In genomic region chr10:100341953-100342626, GRCh38 we compare ENCODE assay signal across 1 cellular context.
TF ChIP-seq lines count a peak whose summit lies in the region.

No MANE protein-coding gene starts in this region.

TF ChIP-seq in HepG2, 621 proteins besides CTCF, POLR2A, EP300 and RAD21 (continued from another document and continues in another):
- TF ChIP-seq, protein P1, sequence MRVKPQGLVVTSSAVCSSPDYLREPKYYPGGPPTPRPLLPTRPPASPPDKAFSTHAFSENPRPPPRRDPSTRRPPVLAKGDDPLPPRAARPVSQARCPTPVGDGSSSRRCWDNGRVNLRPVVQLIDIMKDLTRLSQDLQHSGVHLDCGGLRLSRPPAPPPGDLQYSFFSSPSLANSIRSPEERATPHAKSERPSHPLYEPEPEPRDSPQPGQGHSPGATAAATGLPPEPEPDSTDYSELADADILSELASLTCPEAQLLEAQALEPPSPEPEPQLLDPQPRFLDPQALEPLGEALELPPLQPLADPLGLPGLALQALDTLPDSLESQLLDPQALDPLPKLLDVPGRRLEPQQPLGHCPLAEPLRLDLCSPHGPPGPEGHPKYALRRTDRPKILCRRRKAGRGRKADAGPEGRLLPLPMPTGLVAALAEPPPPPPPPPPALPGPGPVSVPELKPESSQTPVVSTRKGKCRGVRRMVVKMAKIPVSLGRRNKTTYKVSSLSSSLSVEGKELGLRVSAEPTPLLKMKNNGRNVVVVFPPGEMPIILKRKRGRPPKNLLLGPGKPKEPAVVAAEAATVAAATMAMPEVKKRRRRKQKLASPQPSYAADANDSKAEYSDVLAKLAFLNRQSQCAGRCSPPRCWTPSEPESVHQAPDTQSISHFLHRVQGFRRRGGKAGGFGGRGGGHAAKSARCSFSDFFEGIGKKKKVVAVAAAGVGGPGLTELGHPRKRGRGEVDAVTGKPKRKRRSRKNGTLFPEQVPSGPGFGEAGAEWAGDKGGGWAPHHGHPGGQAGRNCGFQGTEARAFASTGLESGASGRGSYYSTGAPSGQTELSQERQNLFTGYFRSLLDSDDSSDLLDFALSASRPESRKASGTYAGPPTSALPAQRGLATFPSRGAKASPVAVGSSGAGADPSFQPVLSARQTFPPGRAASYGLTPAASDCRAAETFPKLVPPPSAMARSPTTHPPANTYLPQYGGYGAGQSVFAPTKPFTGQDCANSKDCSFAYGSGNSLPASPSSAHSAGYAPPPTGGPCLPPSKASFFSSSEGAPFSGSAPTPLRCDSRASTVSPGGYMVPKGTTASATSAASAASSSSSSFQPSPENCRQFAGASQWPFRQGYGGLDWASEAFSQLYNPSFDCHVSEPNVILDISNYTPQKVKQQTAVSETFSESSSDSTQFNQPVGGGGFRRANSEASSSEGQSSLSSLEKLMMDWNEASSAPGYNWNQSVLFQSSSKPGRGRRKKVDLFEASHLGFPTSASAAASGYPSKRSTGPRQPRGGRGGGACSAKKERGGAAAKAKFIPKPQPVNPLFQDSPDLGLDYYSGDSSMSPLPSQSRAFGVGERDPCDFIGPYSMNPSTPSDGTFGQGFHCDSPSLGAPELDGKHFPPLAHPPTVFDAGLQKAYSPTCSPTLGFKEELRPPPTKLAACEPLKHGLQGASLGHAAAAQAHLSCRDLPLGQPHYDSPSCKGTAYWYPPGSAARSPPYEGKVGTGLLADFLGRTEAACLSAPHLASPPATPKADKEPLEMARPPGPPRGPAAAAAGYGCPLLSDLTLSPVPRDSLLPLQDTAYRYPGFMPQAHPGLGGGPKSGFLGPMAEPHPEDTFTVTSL (CRISPR knock-in tag; IDR thresholded peaks at IDR 0.05; ENCODE audit: borderline replicate concordance), result peak; percentile 60; the same call in 1 of the 2 replicates
- TF ChIP-seq SRY (CRISPR knock-in tag; IDR thresholded peaks at IDR 0.05) (0 out of 2 replicates have a peak, but pooled peaks have one; percentile 25), ZNF800 (CRISPR knock-in tag; IDR thresholded peaks at IDR 0.05) (0 out of 2 replicates have a peak, but pooled peaks have one; percentile 27), SOX13 (IDR thresholded peaks at IDR 0.05) (no peak), SOX13 (CRISPR knock-in tag; conservative IDR thresholded peaks at IDR 0.05 in 1 of 2, IDR thresholded peaks at IDR 0.05 in 1 of 2) (peak in 1 of 2 experiments; percentile 61; a peak in 2 of 4 replicates), KAT7 (CRISPR knock-in tag; IDR thresholded peaks at IDR 0.05; ENCODE audit: borderline replicate concordance) (no peak), ZNF224 (CRISPR knock-in tag; IDR thresholded peaks at IDR 0.05) (0 out of 2 replicates have a peak, but pooled peaks have one; percentile 15), FOXO4 (CRISPR knock-in tag; conservative IDR thresholded peaks at IDR 0.05) (0 out of 2 replicates have a peak, but pooled peaks have one; percentile 69), ZNF580 (CRISPR knock-in tag; IDR thresholded peaks at IDR 0.05; ENCODE audit: borderline replicate concordance, low read depth) (peak; percentile 51; the same call in 1 of the 2 replicates), U2AF2 (IDR thresholded peaks at IDR 0.05; ENCODE audit: low read depth, low read length) (no peak), RFXANK (CRISPR knock-in tag; IDR thresholded peaks at IDR 0.05) (0 out of 2 replicates have a peak, but pooled peaks have one; percentile 17), GZF1 (CRISPR knock-in tag; IDR thresholded peaks at IDR 0.05) (0 out of 2 replicates have a peak, but pooled peaks have one; percentile 37), TBX2 (CRISPR knock-in tag; IDR thresholded peaks at IDR 0.05; ENCODE audit: borderline replicate concordance) (peak; percentile 61), ZNF615 (CRISPR knock-in tag; IDR thresholded peaks at IDR 0.05; ENCODE audit: borderline replicate concordance) (0 out of 2 replicates have a peak, but pooled peaks have one; percentile 39), GABPA (IDR thresholded peaks at IDR 0.05; ENCODE audit: low read depth, low read length) (no peak), GABPA (CRISPR knock-in tag; IDR thresholded peaks at IDR 0.05; ENCODE audit: low read depth) (0 out of 2 replicates have a peak, but pooled peaks have one; percentile 16), SOX6 (IDR thresholded peaks at IDR 0.05) (no peak), SOX6 (CRISPR knock-in tag; IDR thresholded peaks at IDR 0.05) (peak; percentile 59), PPARG (CRISPR knock-in tag; conservative IDR thresholded peaks at IDR 0.05) (0 out of 2 replicates have a peak, but pooled peaks have one; percentile 37), ZNF7 (CRISPR knock-in tag; IDR thresholded peaks at IDR 0.05) (peak; percentile 54), KDM4B (CRISPR knock-in tag; IDR thresholded peaks at IDR 0.05) (peak; percentile 66; the same call in 1 of the 2 replicates), SMAD3 (CRISPR knock-in tag; IDR thresholded peaks at IDR 0.05) (peak; percentile 50; the same call in 1 of the 2 replicates), ZC3H13 (CRISPR knock-in tag; IDR thresholded peaks at IDR 0.05) (0 out of 2 replicates have a peak, but pooled peaks have one; percentile 64), ZSCAN21 (CRISPR knock-in tag; IDR thresholded peaks at IDR 0.05; ENCODE audit: borderline replicate concordance) (peak; percentile 42; the same call in 1 of the 2 replicates), GATAD2A (CRISPR knock-in tag; IDR thresholded peaks at IDR 0.05) (peak; percentile 64), ZNF317 (CRISPR knock-in tag; IDR thresholded peaks at IDR 0.05) (peak; percentile 9; the same call in 1 of the 2 replicates), SALL1 (CRISPR knock-in tag; IDR thresholded peaks at IDR 0.05) (peak; percentile 72; the same call in 1 of the 2 replicates), STAG1 (CRISPR knock-in tag; IDR thresholded peaks at IDR 0.05) (peak; percentile 83), ZNF263 (CRISPR knock-in tag; IDR thresholded peaks at IDR 0.05) (no peak)
- TF ChIP-seq, protein P2, sequence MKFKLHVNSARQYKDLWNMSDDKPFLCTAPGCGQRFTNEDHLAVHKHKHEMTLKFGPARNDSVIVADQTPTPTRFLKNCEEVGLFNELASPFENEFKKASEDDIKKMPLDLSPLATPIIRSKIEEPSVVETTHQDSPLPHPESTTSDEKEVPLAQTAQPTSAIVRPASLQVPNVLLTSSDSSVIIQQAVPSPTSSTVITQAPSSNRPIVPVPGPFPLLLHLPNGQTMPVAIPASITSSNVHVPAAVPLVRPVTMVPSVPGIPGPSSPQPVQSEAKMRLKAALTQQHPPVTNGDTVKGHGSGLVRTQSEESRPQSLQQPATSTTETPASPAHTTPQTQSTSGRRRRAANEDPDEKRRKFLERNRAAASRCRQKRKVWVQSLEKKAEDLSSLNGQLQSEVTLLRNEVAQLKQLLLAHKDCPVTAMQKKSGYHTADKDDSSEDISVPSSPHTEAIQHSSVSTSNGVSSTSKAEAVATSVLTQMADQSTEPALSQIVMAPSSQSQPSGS (CRISPR knock-in tag; IDR thresholded peaks at IDR 0.05), result peak; percentile 62; the same call in 1 of the 2 replicates
- TF ChIP-seq, protein P3, sequence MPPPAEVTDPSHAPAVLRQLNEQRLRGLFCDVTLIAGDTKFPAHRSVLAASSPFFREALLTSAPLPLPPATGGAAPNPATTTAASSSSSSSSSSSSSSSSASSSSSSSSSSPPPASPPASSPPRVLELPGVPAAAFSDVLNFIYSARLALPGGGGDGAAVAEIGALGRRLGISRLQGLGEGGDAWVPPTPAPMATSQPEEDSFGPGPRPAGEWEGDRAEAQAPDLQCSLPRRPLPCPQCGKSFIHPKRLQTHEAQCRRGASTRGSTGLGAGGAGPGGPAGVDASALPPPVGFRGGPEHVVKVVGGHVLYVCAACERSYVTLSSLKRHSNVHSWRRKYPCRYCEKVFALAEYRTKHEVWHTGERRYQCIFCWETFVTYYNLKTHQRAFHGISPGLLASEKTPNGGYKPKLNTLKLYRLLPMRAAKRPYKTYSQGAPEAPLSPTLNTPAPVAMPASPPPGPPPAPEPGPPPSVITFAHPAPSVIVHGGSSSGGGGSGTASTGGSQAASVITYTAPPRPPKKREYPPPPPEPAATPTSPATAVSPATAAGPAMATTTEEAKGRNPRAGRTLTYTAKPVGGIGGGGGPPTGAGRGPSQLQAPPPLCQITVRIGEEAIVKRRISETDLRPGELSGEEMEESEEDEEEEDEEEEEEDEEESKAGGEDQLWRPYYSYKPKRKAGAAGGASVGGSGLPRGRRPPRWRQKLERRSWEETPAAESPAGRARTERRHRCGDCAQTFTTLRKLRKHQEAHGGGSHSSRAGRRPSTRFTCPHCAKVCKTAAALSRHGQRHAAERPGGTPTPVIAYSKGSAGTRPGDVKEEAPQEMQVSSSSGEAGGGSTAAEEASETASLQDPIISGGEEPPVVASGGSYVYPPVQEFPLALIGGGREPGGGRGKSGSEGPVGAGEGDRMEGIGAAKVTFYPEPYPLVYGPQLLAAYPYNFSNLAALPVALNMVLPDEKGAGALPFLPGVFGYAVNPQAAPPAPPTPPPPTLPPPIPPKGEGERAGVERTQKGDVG (CRISPR knock-in tag; IDR thresholded peaks at IDR 0.05; ENCODE audit: borderline replicate concordance), result no peak
- TF ChIP-seq, protein P4, sequence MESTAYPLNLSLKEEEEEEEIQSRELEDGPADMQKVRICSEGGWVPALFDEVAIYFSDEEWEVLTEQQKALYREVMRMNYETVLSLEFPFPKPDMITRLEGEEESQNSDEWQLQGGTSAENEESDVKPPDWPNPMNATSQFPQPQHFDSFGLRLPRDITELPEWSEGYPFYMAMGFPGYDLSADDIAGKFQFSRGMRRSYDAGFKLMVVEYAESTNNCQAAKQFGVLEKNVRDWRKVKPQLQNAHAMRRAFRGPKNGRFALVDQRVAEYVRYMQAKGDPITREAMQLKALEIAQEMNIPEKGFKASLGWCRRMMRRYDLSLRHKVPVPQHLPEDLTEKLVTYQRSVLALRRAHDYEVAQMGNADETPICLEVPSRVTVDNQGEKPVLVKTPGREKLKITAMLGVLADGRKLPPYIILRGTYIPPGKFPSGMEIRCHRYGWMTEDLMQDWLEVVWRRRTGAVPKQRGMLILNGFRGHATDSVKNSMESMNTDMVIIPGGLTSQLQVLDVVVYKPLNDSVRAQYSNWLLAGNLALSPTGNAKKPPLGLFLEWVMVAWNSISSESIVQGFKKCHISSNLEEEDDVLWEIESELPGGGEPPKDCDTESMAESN (CRISPR knock-in tag; conservative IDR thresholded peaks at IDR 0.05), result peak; percentile 34; the same call in 1 of the 2 replicates
- TF ChIP-seq, protein P5, sequence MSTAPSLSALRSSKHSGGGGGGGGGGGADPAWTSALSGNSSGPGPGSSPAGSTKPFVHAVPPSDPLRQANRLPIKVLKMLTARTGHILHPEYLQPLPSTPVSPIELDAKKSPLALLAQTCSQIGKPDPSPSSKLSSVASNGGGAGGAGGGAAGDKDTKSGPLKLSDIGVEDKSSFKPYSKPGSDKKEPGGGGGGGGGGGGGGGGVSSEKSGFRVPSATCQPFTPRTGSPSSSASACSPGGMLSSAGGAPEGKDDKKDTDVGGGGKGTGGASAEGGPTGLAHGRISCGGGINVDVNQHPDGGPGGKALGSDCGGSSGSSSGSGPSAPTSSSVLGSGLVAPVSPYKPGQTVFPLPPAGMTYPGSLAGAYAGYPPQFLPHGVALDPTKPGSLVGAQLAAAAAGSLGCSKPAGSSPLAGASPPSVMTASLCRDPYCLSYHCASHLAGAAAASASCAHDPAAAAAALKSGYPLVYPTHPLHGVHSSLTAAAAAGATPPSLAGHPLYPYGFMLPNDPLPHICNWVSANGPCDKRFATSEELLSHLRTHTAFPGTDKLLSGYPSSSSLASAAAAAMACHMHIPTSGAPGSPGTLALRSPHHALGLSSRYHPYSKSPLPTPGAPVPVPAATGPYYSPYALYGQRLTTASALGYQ (CRISPR knock-in tag; IDR thresholded peaks at IDR 0.05), result peak; percentile 19; the same call in 1 of the 2 replicates
